In genomic region chr14:106222736-106223135, GRCh38 we compare ENCODE assay signal across 17 cellular contexts.
DNase-seq lines count a peak whose midpoint lies in the region; ATAC-seq and TF ChIP-seq lines count a peak whose summit lies in the region.
"Had no signal": no experiment of that assay in that cellular context is flagged by ENCODE, and none has a peak within 500 bp of the region (broad histone marks: within the 10 kb centered on the region; RNA-seq: fewer than 3 reads in every experiment).

No MANE protein-coding gene starts in this region.

- H3K23ac ChIP-seq in trophoblast cell (ENCODE audit: low read length) = no peak overlapping the region

- DNase-seq in activated naive CD4-positive, alpha-beta T cell treated with anti-CD3 and anti-CD28 coated beads, Interleukin-2, amount 50 U/mL, for 72 hours (ENCODE audit: low spot score in 2 of 2) = no peak
- DNase-seq in activated naive CD4-positive, alpha-beta T cell treated with Interleukin-2 at 50 U/mL for 16 hours = no peak
- DNase-seq in MV-4-11 (lab: John Stamatoyannopoulos, UW) (peak; percentile 17), trophoblast cell (peak; percentile 12 to 69), retina (no peak), NCI-H446 treated with DMSO at 0.1 percent for 48 hours (lab: John Stamatoyannopoulos, UW) (no peak)
- DNase-seq in activated CD8-positive, alpha-beta T cell treated with anti-CD3 and anti-CD28 coated beads for 36 hours = no peak
- DNase-seq: DMS 273 treated with DMSO at 0.1 percent for 48 hours, NCI-H1105, NCI-H2081, NCI-H2171 treated with DMSO at 0.1 percent for 48 hours, NCI-H446, NCI-H69 had no signal

- no peak overlapping the region for H3K4ac ChIP-seq in trophoblast cell (ENCODE audit: low read depth, low read length)

- H3K9me3 Mint-ChIP-seq in activated naive CD4-positive, alpha-beta T cell treated with anti-CD3 and anti-CD28 coated beads, Interleukin-2, amount 50 U/mL, for 72 hours = peaks cover 0 to 3% of the 10 kb centered on the region in 2 donors
- no peaks in the 10 kb centered on the region for H3K9me3 Mint-ChIP-seq in activated CD8-positive, alpha-beta T cell treated with anti-CD3 and anti-CD28 coated beads for 36 hours

- no peak overlapping the region for H2AFZ ChIP-seq in trophoblast cell (ENCODE audit: insufficient read depth, low read length, poor library complexity)

- no peaks in the 10 kb centered on the region for H3K27me3 ChIP-seq in trophoblast cell (ENCODE audit: insufficient read depth, low read length)
- H3K27me3 ChIP-seq: BLaER1 treated with 17β-estradiol and CSF1 and Interleukin-3, amounts not matched to agents 10 nM and 100 nM had no signal

- no peak for TF ChIP-seq CTCF in activated CD8-positive, alpha-beta T cell treated with anti-CD3 and anti-CD28 coated beads for 36 hours (IDR thresholded peaks at IDR 0.05)

- H4K91ac ChIP-seq in trophoblast cell (ENCODE audit: low read depth, low read length) = no peak overlapping the region

- H3K4me3 Mint-ChIP-seq in activated CD8-positive, alpha-beta T cell treated with anti-CD3 and anti-CD28 coated beads for 36 hours = no peak overlapping the region

- no peaks in the 10 kb centered on the region for H3K36me3 ChIP-seq in trophoblast cell (ENCODE audit: control insufficient read depth in 1 of 2, insufficient read depth in 2 of 2, low read length in 2 of 2)
- H3K36me3 ChIP-seq: BLaER1 treated with 17β-estradiol and CSF1 and Interleukin-3, amounts not matched to agents 10 nM and 100 nM; HAP-1 had no signal

- no peak overlapping the region for H3K9ac ChIP-seq in trophoblast cell (ENCODE audit: low read length)
- H3K9ac ChIP-seq: BLaER1 treated with 17β-estradiol and CSF1 and Interleukin-3, amounts not matched to agents 10 nM and 100 nM had no signal

- peak overlapping the region; percentile 25 to 31 for H3K27ac Mint-ChIP-seq in activated naive CD4-positive, alpha-beta T cell treated with anti-CD3 and anti-CD28 coated beads, Interleukin-2, amount 50 U/mL, for 72 hours
- H3K27ac Mint-ChIP-seq in activated CD8-positive, alpha-beta T cell treated with anti-CD3 and anti-CD28 coated beads for 36 hours = peak overlapping the region; percentile 88

- H2BK120ac ChIP-seq in trophoblast cell (ENCODE audit: insufficient read depth, low read length, poor library complexity) = no peak overlapping the region

- H3K27me3 Mint-ChIP-seq in activated CD8-positive, alpha-beta T cell treated with anti-CD3 and anti-CD28 coated beads for 36 hours = no peaks in the 10 kb centered on the region

- ATAC-seq in activated naive CD4-positive, alpha-beta T cell treated with anti-CD3 and anti-CD28 coated beads, Interleukin-2, amount 50 U/mL, for 72 hours = peak; percentile 26 to 29
- ATAC-seq in activated CD8-positive, alpha-beta T cell treated with anti-CD3 and anti-CD28 coated beads for 36 hours = no peak
- ATAC-seq in GM19328 (IDR thresholded peaks at IDR 0.05; ENCODE audit: unreplicated experiment) = no peak
- ATAC-seq: Right ventricle myocardium inferior had no signal

- CTCF ChIA-PET in activated CD8-positive, alpha-beta T cell treated with anti-CD3 and anti-CD28 coated beads for 36 hours (lab: Charles Lee) = interaction anchor here (1.8 to 1.9 kb wide), 2 partner anchors 34 to 86 kb away, joined by 6 to 7 read pairs; no protein-coding TSS in a partner anchor

- no peaks in the 10 kb centered on the region for H3K79me1 ChIP-seq in trophoblast cell (ENCODE audit: low read length)

- no peak overlapping the region for H3K14ac ChIP-seq in trophoblast cell (ENCODE audit: low read length)

- POLR2A ChIA-PET in activated CD8-positive, alpha-beta T cell treated with anti-CD3 and anti-CD28 coated beads for 36 hours (lab: Charles Lee) = no interaction called here

- WGBS in trophoblast cell (ENCODE audit: extremely low coverage, insufficient coverage, insufficient read length) = no CpG with 5 or more reads among the region's 3 CpGs

- H3K9me3 ChIP-seq in trophoblast cell (ENCODE audit: insufficient read depth, low read depth, low read length) = peaks cover 12% of the 10 kb centered on the region
- H3K9me3 ChIP-seq: BLaER1 treated with 17β-estradiol and CSF1 and Interleukin-3, amounts not matched to agents 10 nM and 100 nM; HAP-1 had no signal

- intact Hi-C loops in activated CD8-positive, alpha-beta T cell treated with anti-CD3 and anti-CD28 coated beads for 36 hours (cut with micrococcal nuclease) = no loop called here

- no peaks in the 10 kb centered on the region for H3K36me3 Mint-ChIP-seq in activated naive CD4-positive, alpha-beta T cell treated with anti-CD3 and anti-CD28 coated beads, Interleukin-2, amount 50 U/mL, for 72 hours
- no peaks in the 10 kb centered on the region for H3K36me3 Mint-ChIP-seq in activated CD8-positive, alpha-beta T cell treated with anti-CD3 and anti-CD28 coated beads for 36 hours (ENCODE audit: low read depth)

- H3K18ac ChIP-seq in trophoblast cell (ENCODE audit: low read length) = no peak overlapping the region

- no peak overlapping the region for H3K27ac ChIP-seq in trophoblast cell (ENCODE audit: low read depth, low read length)
- H3K27ac ChIP-seq: BLaER1 treated with 17β-estradiol and CSF1 and Interleukin-3, amounts not matched to agents 10 nM and 100 nM had no signal

- no peak overlapping the region for H2AK5ac ChIP-seq in trophoblast cell (ENCODE audit: low read length)

- no peak overlapping the region for H2BK12ac ChIP-seq in trophoblast cell (ENCODE audit: low read length)

- peaks cover 37% of the 10 kb centered on the region for H3K4me1 Mint-ChIP-seq in activated CD8-positive, alpha-beta T cell treated with anti-CD3 and anti-CD28 coated beads for 36 hours (ENCODE audit: low read depth)

- no peaks in the 10 kb centered on the region for H3K4me1 ChIP-seq in trophoblast cell (ENCODE audit: control insufficient read depth in 1 of 2, insufficient read depth in 2 of 2, low read length in 2 of 2)
- H3K4me1 ChIP-seq: HAP-1 had no signal

- no peak overlapping the region for H2BK5ac ChIP-seq in trophoblast cell (ENCODE audit: low read depth, low read length, poor library complexity)

- no peak overlapping the region for H4K12ac ChIP-seq in trophoblast cell (ENCODE audit: low read depth, low read length)

- H3K4me2 ChIP-seq in trophoblast cell (ENCODE audit: low read length) = no peak overlapping the region
- H3K4me2 ChIP-seq: BLaER1 treated with 17β-estradiol and CSF1 and Interleukin-3, amounts not matched to agents 10 nM and 100 nM had no signal

- H4K8ac ChIP-seq in trophoblast cell (ENCODE audit: low read depth, low read length) = no peak overlapping the region

- H3K79me2 ChIP-seq in trophoblast cell (ENCODE audit: control insufficient read depth, insufficient read depth, low read length, poor library complexity) = no peaks in the 10 kb centered on the region

- no peak overlapping the region for H3K4me3 ChIP-seq in trophoblast cell (ENCODE audit: low read depth, low read length)
- H3K4me3 ChIP-seq: BLaER1 treated with 17β-estradiol and CSF1 and Interleukin-3, amounts not matched to agents 10 nM and 100 nM; HAP-1 had no signal

Comparison
In these comparisons a context has a peak if more than half of its experiments do, and no peak if none do; other contexts are left out.
1. ATAC-seq: peak in activated naive CD4-positive, alpha-beta T cell treated with anti-CD3 and anti-CD28 coated beads, Interleukin-2, amount 50 U/mL, for 72 hours (2 of 2); none in activated CD8-positive, alpha-beta T cell treated with anti-CD3 and anti-CD28 coated beads for 36 hours (single experiment) and GM19328 (single experiment).
2. DNase-seq: peak in MV-4-11 (single experiment) and trophoblast cell (2 of 2); none in activated naive CD4-positive, alpha-beta T cell treated with anti-CD3 and anti-CD28 coated beads, Interleukin-2, amount 50 U/mL, for 72 hours (0 of 2), activated naive CD4-positive, alpha-beta T cell treated with Interleukin-2 at 50 U/mL for 16 hours (single experiment), activated CD8-positive, alpha-beta T cell treated with anti-CD3 and anti-CD28 coated beads for 36 hours (single experiment), retina (single experiment) and NCI-H446 treated with DMSO at 0.1 percent for 48 hours (single experiment).